19 cellular contexts compared by ENCODE assay signal in genomic region chr2:7766302-7766701, GRCh38.
A peak's percentile ranks its signal among the peaks of the same experiment; 100 is the strongest.
DNase-seq lines count a peak whose midpoint lies in the region; TF ChIP-seq lines count a peak whose summit lies in the region.
"Had no signal": no experiment of that assay in that cellular context is flagged by ENCODE, and none has a peak within 500 bp of the region (broad histone marks: within the 10 kb centered on the region; RNA-seq: fewer than 3 reads in every experiment).

No MANE protein-coding gene starts in this region.

- no peak overlapping the region for H3K9ac ChIP-seq in rectal smooth muscle tissue (ENCODE audit: low read length)

- no peak overlapping the region for H3K4me3 ChIP-seq in rectal smooth muscle tissue (ENCODE audit: low read length)
- H3K4me3 ChIP-seq in transverse colon = no peak overlapping the region
- H3K4me3 ChIP-seq in ascending aorta = no peak overlapping the region
- H3K4me3 ChIP-seq: A549, GM12878 had no signal

- intact Hi-C loops in transverse colon (cut with DNase I; ENCODE audit: low total_unique reads) (no loop called here), ascending aorta (cut with DNase I) (no loop called here)

- in situ Hi-C loops in transverse colon (cut with MboI; ENCODE audit: low pct_ligation_motif_present in 1 of 4, low pct_unique_long_range_greater_than_20kb in 1 of 4, low sequenced_read_pairs in 3 of 4) = no loop called here

- TF ChIP-seq POLR2A in transverse colon (IDR thresholded peaks at IDR 0.05) = no peak

- TF ChIP-seq CTCF in transverse colon (IDR thresholded peaks at IDR 0.05) (no peak), ascending aorta (IDR thresholded peaks at IDR 0.05) (no peak)

- WGBS in transverse colon (ENCODE audit: low coverage in 1 of 2), 2 donors = 77 to 88% methylated on average over 3 to 8 of the region's 8 CpGs

- peaks cover 0 to 13% of the 10 kb centered on the region in 2 donors for H3K9me3 ChIP-seq in transverse colon
- peaks cover 0 to 7% of the 10 kb centered on the region in 2 donors for H3K9me3 ChIP-seq in ascending aorta

- peaks cover 18% of the 10 kb centered on the region for H3K4me1 ChIP-seq in rectal smooth muscle tissue (ENCODE audit: control insufficient read depth, insufficient read depth, low read length)
- H3K4me1 ChIP-seq in transverse colon = no peaks in the 10 kb centered on the region
- H3K4me1 ChIP-seq in ascending aorta = no peaks in the 10 kb centered on the region
- H3K4me1 ChIP-seq: A549 had no signal

- TF ChIP-seq EP300 in transverse colon (IDR thresholded peaks at IDR 0.05; ENCODE audit: low read depth) = no peak

- H3K27me3 ChIP-seq in rectal smooth muscle tissue (ENCODE audit: control insufficient read depth, insufficient read depth, low read length) = no peaks in the 10 kb centered on the region
- H3K27me3 ChIP-seq in transverse colon = no peaks in the 10 kb centered on the region
- no peaks in the 10 kb centered on the region for H3K27me3 ChIP-seq in ascending aorta

- DNase-seq in activated CD4-positive, alpha-beta T cell treated with anti-CD3 and anti-CD28 coated beads for 48 hours = peak; percentile 26
- no peak for DNase-seq in activated CD4-positive, alpha-beta T cell treated with anti-CD3 and anti-CD28 coated beads, Interleukin-2, amount 50 U/mL, for 4 hours
- DNase-seq in stimulated activated CD4-positive, alpha-beta T cell treated with anti-CD3 and anti-CD28 coated beads, Interleukin-4, amount 100 ng/mL, for 24 hours = peak; percentile 11
- DNase-seq in stimulated activated CD4-positive, alpha-beta T cell treated with anti-CD3 and anti-CD28 coated beads, Interleukin-4, amount 100 ng/mL, for 4 hours = no peak
- DNase-seq in transverse colon (no peak), ascending aorta (ENCODE audit: low spot score in 2 of 2) (no peak), A172 (ENCODE audit: low spot score) (no peak)
- DNase-seq: GDM1; GOT3; NCI-H1105 treated with DMSO at 0.1 percent for 48 hours; NCI-H1694 treated with DMSO at 0.1 percent for 48 hours; NCI-H526 treated with DMSO at 0.1 percent for 48 hours; NK-92 treated with Interleukin-12 subunit alpha and Interleukin-12 subunit beta, amount 100 ng/mL, for 24 hours; OCI-M1; RPMI8226 had no signal

- H3K27ac ChIP-seq in rectal smooth muscle tissue (ENCODE audit: low read depth, low read length) (peak overlapping the region; percentile 95), transverse colon (peak overlapping the region in 3 of 4 donors; percentile 55 to 77 (median 76)), ascending aorta (no peak overlapping the region)
- H3K27ac ChIP-seq: A549, C4-2B had no signal

- H3K36me3 ChIP-seq in rectal smooth muscle tissue (ENCODE audit: control insufficient read depth, insufficient read depth, low read length) = no peaks in the 10 kb centered on the region
- H3K36me3 ChIP-seq in transverse colon = no peaks in the 10 kb centered on the region
- no peaks in the 10 kb centered on the region for H3K36me3 ChIP-seq in ascending aorta

Comparison
In these comparisons a context has a peak if more than half of its experiments do, and no peak if none do; other contexts are left out.
1. DNase-seq: peak in activated CD4-positive, alpha-beta T cell treated with anti-CD3 and anti-CD28 coated beads for 48 hours (single experiment) and stimulated activated CD4-positive, alpha-beta T cell treated with anti-CD3 and anti-CD28 coated beads, Interleukin-4, amount 100 ng/mL, for 24 hours (single experiment); none in activated CD4-positive, alpha-beta T cell treated with anti-CD3 and anti-CD28 coated beads, Interleukin-2, amount 50 U/mL, for 4 hours (0 of 2), stimulated activated CD4-positive, alpha-beta T cell treated with anti-CD3 and anti-CD28 coated beads, Interleukin-4, amount 100 ng/mL, for 4 hours (0 of 2), transverse colon (single experiment), ascending aorta (0 of 2) and A172 (single experiment).
2. H3K27ac ChIP-seq: peak in rectal smooth muscle tissue (single experiment) and transverse colon (3 of 4); none in ascending aorta (0 of 2).